ENCODE assay signal across 8 cellular contexts in genomic region chr6:41735427-41736206, GRCh38. TPM values are rescaled to one million over a fixed set of nuclear protein-coding genes. Genes with fewer than 3 reads are reported as not detected.
DNase-seq lines count a peak whose midpoint lies in the region; ATAC-seq and TF ChIP-seq lines count a peak whose summit lies in the region.

Gene TFEB (minus strand): TSS chr6:41735608. CDS start chr6:41691213, 44,395 bp downstream.

- no peak within 1 kb of the TSS for H2AFZ ChIP-seq in OCI-LY1 (ENCODE audit: low read length)

- H3K9me2 ChIP-seq in OCI-LY1 (ENCODE audit: low read depth, low read length), result no peaks in the 10 kb centered on the region

- H3F3A ChIP-seq in OCI-LY1 (ENCODE audit: insufficient read depth, low read length), result no peaks in the 10 kb centered on the region

- peak; percentile 73 for TF ChIP-seq CTCF in OCI-LY1 (IDR thresholded peaks at IDR 0.05; ENCODE audit: low read length)

- peaks cover 21% of the 10 kb centered on the region for H3K27me3 ChIP-seq in HUES64 (ENCODE audit: insufficient read depth, low read length)
- H3K27me3 ChIP-seq in OCI-LY1 (ENCODE audit: insufficient read depth, low read length), result peaks cover 8% of the 10 kb centered on the region; the same call in 1 of the 2 replicates

- no peaks in the 10 kb centered on the region for H3K9me3 ChIP-seq in HUES64 (ENCODE audit: insufficient read depth, low read depth, low read length)
- H3K9me3 ChIP-seq in OCI-LY1 (ENCODE audit: low read length), result no peaks in the 10 kb centered on the region

- peak within 1 kb of the TSS; percentile 78 for H3K4me2 ChIP-seq in OCI-LY1 (ENCODE audit: low read length)

- H3K4me1 ChIP-seq in HUES64 (ENCODE audit: insufficient read depth, low read length) (peaks cover 16% of the 10 kb centered on the region), OCI-LY1 (ENCODE audit: insufficient read depth, low read length, severe bottlenecking) (peaks cover 41% of the 10 kb centered on the region)

- H3K27ac ChIP-seq in HUES64 (ENCODE audit: low read depth, low read length) (no peak within 1 kb of the TSS), OCI-LY1 (ENCODE audit: low read depth, low read length, poor library complexity, severe bottlenecking) (peak within 1 kb of the TSS; percentile 93), epithelial cell of prostate (peak within 1 kb of the TSS; percentile 79)

- DNase-seq in D341Med (ENCODE audit: low spot score), result peak; percentile 98
- DNase-seq in activated T-cell treated with anti-CD3 and anti-CD28 coated beads for 4 hours, result peak; percentile 91
- no peak for DNase-seq in epithelial cell of prostate (ENCODE audit: low read depth, low spot score)
- peak; percentile 96 for DNase-seq in mucosa of gallbladder (ENCODE audit: low spot score)
- peak; percentile 82 to 89 for DNase-seq in stimulated activated CD8-positive, alpha-beta memory T cell treated with anti-CD3 and anti-CD28 coated beads, Interleukin-4, amount 100 ng/mL, for 4 hours (ENCODE audit: low read depth in 2 of 2, low spot score in 1 of 2)

- H3K9ac ChIP-seq in HUES64 (ENCODE audit: low read depth, low read length) (no peak within 1 kb of the TSS), OCI-LY1 (ENCODE audit: low read length) (peak within 1 kb of the TSS; percentile 86)

- no peaks in the 10 kb centered on the region for H3K79me2 ChIP-seq in OCI-LY1 (ENCODE audit: insufficient read depth, low read length)

- no peaks in the 10 kb centered on the region for H4K20me1 ChIP-seq in OCI-LY1 (ENCODE audit: insufficient read depth, low read length)

- H3K36me3 ChIP-seq in HUES64 (ENCODE audit: insufficient read depth, low read length) (no peaks in the 10 kb centered on the region), OCI-LY1 (ENCODE audit: insufficient read depth, low read length) (no peaks in the 10 kb centered on the region)

- WGBS in HUES64, result 7% methylated on average over 50 of the region's 50 CpGs

- H3K4me3 ChIP-seq in HUES64 (ENCODE audit: low read length) (peak within 1 kb of the TSS; percentile 62), OCI-LY1 (ENCODE audit: low read depth, low read length, poor library complexity, severe bottlenecking) (peak within 1 kb of the TSS; percentile 79)

- peak; percentile 49 for ATAC-seq in GM21423 (IDR thresholded peaks at IDR 0.05; ENCODE audit: unreplicated experiment)

RNA-seq across cellular contexts. Expression of gene TFEB, which starts in this region (rescaled TPM):
- polyA plus RNA-seq in HUES64 (2013, experiment 1 of 2), result 0.75 TPM
- polyA plus RNA-seq in HUES64 (2013, experiment 2 of 2), result 1.4 TPM
- total RNA-seq in mucosa of gallbladder, result 41.7 TPM
